In the genomic region with DNA sequence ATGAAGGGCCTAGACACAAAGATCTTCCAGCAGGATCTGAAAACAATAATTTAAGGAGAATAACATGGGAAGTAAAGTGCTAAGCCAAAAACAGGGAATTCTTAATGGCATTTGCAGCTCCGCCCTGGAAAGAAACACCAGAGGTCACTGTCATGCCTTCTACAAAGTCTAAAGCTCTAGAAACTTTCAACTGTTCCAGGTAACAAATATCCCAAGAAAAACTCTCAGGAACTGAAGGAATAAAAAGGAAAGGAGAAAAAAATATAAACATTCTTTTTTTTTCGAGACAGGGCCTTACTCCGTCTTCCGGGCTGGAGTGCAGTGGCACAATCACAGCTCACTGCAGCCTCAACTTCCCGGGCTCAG, we compare ENCODE assay signal across 1 cellular context.
TF ChIP-seq lines count a peak whose summit lies in the region.

No MANE protein-coding gene starts in this region.

TF ChIP-seq in SK-N-SH treated with all-trans-retinoic acid at 6 μM for 48 hours, 23 proteins besides CTCF, POLR2A, EP300 and RAD21 (continued from another document):
- TF ChIP-seq GLIS3 (CRISPR knock-in tag; IDR thresholded peaks at IDR 0.05) (no peak), SNAI2 (CRISPR knock-in tag; IDR thresholded peaks at IDR 0.05) (no peak), TCF4 (CRISPR knock-in tag; IDR thresholded peaks at IDR 0.05; ENCODE audit: borderline replicate concordance) (no peak), TOX (CRISPR knock-in tag; IDR thresholded peaks at IDR 0.05; ENCODE audit: borderline replicate concordance) (no peak), ZFP3 (CRISPR knock-in tag; IDR thresholded peaks at IDR 0.05) (no peak), ZNF8 (CRISPR knock-in tag; IDR thresholded peaks at IDR 0.05) (no peak), ZC3H10 (CRISPR knock-in tag; IDR thresholded peaks at IDR 0.05) (no peak)
- TF ChIP-seq, protein P1, sequence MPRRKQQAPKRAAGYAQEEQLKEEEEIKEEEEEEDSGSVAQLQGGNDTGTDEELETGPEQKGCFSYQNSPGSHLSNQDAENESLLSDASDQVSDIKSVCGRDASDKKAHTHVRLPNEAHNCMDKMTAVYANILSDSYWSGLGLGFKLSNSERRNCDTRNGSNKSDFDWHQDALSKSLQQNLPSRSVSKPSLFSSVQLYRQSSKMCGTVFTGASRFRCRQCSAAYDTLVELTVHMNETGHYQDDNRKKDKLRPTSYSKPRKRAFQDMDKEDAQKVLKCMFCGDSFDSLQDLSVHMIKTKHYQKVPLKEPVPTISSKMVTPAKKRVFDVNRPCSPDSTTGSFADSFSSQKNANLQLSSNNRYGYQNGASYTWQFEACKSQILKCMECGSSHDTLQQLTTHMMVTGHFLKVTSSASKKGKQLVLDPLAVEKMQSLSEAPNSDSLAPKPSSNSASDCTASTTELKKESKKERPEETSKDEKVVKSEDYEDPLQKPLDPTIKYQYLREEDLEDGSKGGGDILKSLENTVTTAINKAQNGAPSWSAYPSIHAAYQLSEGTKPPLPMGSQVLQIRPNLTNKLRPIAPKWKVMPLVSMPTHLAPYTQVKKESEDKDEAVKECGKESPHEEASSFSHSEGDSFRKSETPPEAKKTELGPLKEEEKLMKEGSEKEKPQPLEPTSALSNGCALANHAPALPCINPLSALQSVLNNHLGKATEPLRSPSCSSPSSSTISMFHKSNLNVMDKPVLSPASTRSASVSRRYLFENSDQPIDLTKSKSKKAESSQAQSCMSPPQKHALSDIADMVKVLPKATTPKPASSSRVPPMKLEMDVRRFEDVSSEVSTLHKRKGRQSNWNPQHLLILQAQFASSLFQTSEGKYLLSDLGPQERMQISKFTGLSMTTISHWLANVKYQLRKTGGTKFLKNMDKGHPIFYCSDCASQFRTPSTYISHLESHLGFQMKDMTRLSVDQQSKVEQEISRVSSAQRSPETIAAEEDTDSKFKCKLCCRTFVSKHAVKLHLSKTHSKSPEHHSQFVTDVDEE (CRISPR knock-in tag; IDR thresholded peaks at IDR 0.05): no peak
- TF ChIP-seq, protein P2, sequence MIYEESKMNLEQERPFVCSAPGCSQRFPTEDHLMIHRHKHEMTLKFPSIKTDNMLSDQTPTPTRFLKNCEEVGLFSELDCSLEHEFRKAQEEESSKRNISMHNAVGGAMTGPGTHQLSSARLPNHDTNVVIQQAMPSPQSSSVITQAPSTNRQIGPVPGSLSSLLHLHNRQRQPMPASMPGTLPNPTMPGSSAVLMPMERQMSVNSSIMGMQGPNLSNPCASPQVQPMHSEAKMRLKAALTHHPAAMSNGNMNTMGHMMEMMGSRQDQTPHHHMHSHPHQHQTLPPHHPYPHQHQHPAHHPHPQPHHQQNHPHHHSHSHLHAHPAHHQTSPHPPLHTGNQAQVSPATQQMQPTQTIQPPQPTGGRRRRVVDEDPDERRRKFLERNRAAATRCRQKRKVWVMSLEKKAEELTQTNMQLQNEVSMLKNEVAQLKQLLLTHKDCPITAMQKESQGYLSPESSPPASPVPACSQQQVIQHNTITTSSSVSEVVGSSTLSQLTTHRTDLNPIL (CRISPR knock-in tag; IDR thresholded peaks at IDR 0.05; ENCODE audit: low read depth): no peak
TF ChIP-seq in SK-N-SH treated with all-trans-retinoic acid at 6 μM for 48 hours: peak in this region for 0.
